9 cellular contexts compared by ENCODE assay signal in the genomic region with DNA sequence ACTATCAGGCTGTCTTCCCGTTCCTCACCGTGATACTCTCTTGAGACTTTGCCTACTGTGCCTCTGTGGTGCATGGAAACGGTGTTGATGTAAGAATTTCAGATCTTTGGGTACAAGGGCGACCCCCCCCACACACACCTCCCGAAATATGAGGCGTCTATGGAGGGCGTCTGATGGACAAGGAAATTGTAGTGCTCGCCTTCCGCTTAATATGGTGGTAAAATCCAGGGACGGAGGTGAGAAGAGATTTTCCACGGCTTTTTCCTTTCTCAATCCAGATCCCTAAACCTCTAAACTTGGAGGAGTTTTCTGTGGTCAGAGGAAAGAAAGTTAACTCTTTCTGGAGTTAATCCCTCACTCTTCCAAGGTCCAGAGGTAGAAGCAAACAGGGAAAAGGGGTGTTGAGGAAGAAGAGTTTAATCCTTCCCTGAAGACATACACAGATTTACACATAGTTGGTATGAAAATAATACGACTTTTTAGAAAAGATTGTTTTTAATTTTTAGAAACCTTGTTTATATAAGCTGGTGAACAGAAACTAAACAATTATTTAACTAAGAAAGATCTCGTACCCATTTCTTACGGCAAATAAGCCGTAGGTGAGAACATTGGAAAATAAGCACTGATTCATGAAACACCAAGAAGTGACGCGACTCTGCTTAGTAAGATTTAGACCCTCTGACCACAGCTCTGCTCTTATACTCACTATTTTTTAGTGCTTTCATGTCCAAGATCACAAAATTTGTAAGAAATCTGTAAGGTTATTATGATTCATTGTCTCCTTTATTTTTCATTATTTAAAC. TPM values are rescaled to one million over a fixed set of nuclear protein-coding genes. Genes with fewer than 3 reads are reported as not detected.
DNase-seq lines count a peak whose midpoint lies in the region; ATAC-seq and TF ChIP-seq lines count a peak whose summit lies in the region.
"Had no signal": no experiment of that assay in that cellular context is flagged by ENCODE, and none has a peak within 500 bp of the region (broad histone marks: within the 10 kb centered on the region; RNA-seq: fewer than 3 reads in every experiment).

No MANE protein-coding gene starts in this region.

- no peaks in the 10 kb centered on the region for H3K36me3 Mint-ChIP-seq in activated CD4-positive, alpha-beta T cell treated with anti-CD3 and anti-CD28 coated beads, Interleukin-2, amount 10 ng/mL, durations not matched to agents 7 days and 5 days (ENCODE audit: low read depth)

- H4K20me1 ChIP-seq in hepatocyte (ENCODE audit: insufficient read depth, poor library complexity, severe bottlenecking): no peaks in the 10 kb centered on the region

- peak overlapping the region; percentile 75 for H3K4me2 ChIP-seq in hepatocyte

- no peaks in the 10 kb centered on the region for H3K9me3 Mint-ChIP-seq in activated CD4-positive, alpha-beta T cell treated with anti-CD3 and anti-CD28 coated beads, Interleukin-2, amount 10 ng/mL, durations not matched to agents 7 days and 5 days

- H3K79me2 ChIP-seq in hepatocyte: no peaks in the 10 kb centered on the region

- DNase-seq in G401 (ENCODE audit: low spot score) (peak; percentile 31), WERI-Rb-1 (no peak), hepatocyte (ENCODE audit: low spot score) (no peak), SKM-1 (lab: John Stamatoyannopoulos, UW; ENCODE audit: unreplicated experiment) (no peak), left lobe of liver (ENCODE audit: low spot score) (no peak)
- DNase-seq in stimulated activated naive CD4-positive, alpha-beta T cell treated with Interleukin-2 at 50 U/mL for 16 hours (lab: John Stamatoyannopoulos, UW): peak; percentile 23
- no peak for DNase-seq in activated CD4-positive, alpha-beta T cell treated with anti-CD3 and anti-CD28 coated beads, Interleukin-2, amount 10 ng/mL, durations not matched to agents 7 days and 5 days

- peaks cover 7% of the 10 kb centered on the region for H3K27me3 Mint-ChIP-seq in activated CD4-positive, alpha-beta T cell treated with anti-CD3 and anti-CD28 coated beads, Interleukin-2, amount 10 ng/mL, durations not matched to agents 7 days and 5 days

- no peaks in the 10 kb centered on the region for H3K9me2 ChIP-seq in hepatocyte (replicated peaks; ENCODE audit: insufficient read depth)

- H2AFZ ChIP-seq in hepatocyte: peak overlapping the region; percentile 54

- TF ChIP-seq CTCF in WERI-Rb-1 (IDR thresholded peaks at IDR 0.05; ENCODE audit: low read depth, low read length) (no peak), hepatocyte (IDR thresholded peaks at IDR 0.05; ENCODE audit: poor library complexity) (no peak)

- H3K4me1 ChIP-seq in hepatocyte (ENCODE audit: insufficient read depth): peaks cover 3% of the 10 kb centered on the region

- CTCF ChIA-PET in activated CD4-positive, alpha-beta T cell treated with anti-CD3 and anti-CD28 coated beads, Interleukin-2, amount 10 ng/mL, durations not matched to agents 7 days and 5 days (lab: Charles Lee): interaction anchor here (0.6 to 2.3 kb wide), 10 partner anchors 14 to 287 kb away, joined by 3 to 9 read pairs (median 3); no protein-coding TSS in a partner anchor

- H3K9me3 ChIP-seq in WERI-Rb-1 (ENCODE audit: severe bottlenecking) (no peaks in the 10 kb centered on the region), hepatocyte (ENCODE audit: low read depth) (no peaks in the 10 kb centered on the region)

- H3K27ac ChIP-seq in WERI-Rb-1 (no peak overlapping the region), hepatocyte (peak overlapping the region; percentile 88)

- H3K4me3 Mint-ChIP-seq in activated CD4-positive, alpha-beta T cell treated with anti-CD3 and anti-CD28 coated beads, Interleukin-2, amount 10 ng/mL, durations not matched to agents 7 days and 5 days: no peak overlapping the region

- in situ Hi-C loops in G401 (cut with HindIII; ENCODE audit: low sequenced_read_pairs): no loop called here

- peak; percentile 2 for ATAC-seq in HG02588 (IDR thresholded peaks at IDR 0.05; ENCODE audit: unreplicated experiment)
- no peak for ATAC-seq in left lobe of liver

- peaks cover 11% of the 10 kb centered on the region for H3K4me1 Mint-ChIP-seq in activated CD4-positive, alpha-beta T cell treated with anti-CD3 and anti-CD28 coated beads, Interleukin-2, amount 10 ng/mL, durations not matched to agents 7 days and 5 days

- H3K4me3 ChIP-seq in WERI-Rb-1 (ENCODE audit: low read depth, low read length) (peak overlapping the region; percentile 49), hepatocyte (peak overlapping the region; percentile 63)

- H3K36me3 ChIP-seq in WERI-Rb-1 (no peaks in the 10 kb centered on the region), hepatocyte (replicated peaks; ENCODE audit: insufficient read depth, low read depth) (no peaks in the 10 kb centered on the region)

- H3K27me3 ChIP-seq in WERI-Rb-1 (ENCODE audit: insufficient read depth, low read depth, severe bottlenecking): peaks cover 86% of the 10 kb centered on the region
- H3K27me3 ChIP-seq in hepatocyte: no peaks in the 10 kb centered on the region

- H3K27ac Mint-ChIP-seq in activated CD4-positive, alpha-beta T cell treated with anti-CD3 and anti-CD28 coated beads, Interleukin-2, amount 10 ng/mL, durations not matched to agents 7 days and 5 days: no peak overlapping the region

- WGBS in hepatocyte (ENCODE audit: low lambda C conversion rate, missing lambda C conversion rate): 18% methylated on average over 17 of the region's 17 CpGs

- POLR2A ChIA-PET in activated CD4-positive, alpha-beta T cell treated with anti-CD3 and anti-CD28 coated beads, Interleukin-2, amount 10 ng/mL, durations not matched to agents 7 days and 5 days (lab: Charles Lee): no interaction called here

RNA-seq across cellular contexts. Expression of a gene that starts 23.1 kb away (rescaled TPM):
- not detected in 2 replicates for total RNA-seq in G401 (2014; rRNA removed; shearing (Covaris generic))
- not detected in 2 replicates for total RNA-seq in hepatocyte
- not detected in 2 replicates for polyA plus RNA-seq in hepatocyte
- total RNA-seq in left lobe of liver: not detected
- total RNA-seq in activated CD4-positive, alpha-beta T cell treated with anti-CD3 and anti-CD28 coated beads, Interleukin-2, amount 10 ng/mL, durations not matched to agents 7 days and 5 days: not detected
- total RNA-seq: T-helper 1 cell treated with Interleukin-12 subunit alpha and Interleukin-12 subunit beta and Interleukin-4 antibody, amounts not matched to agents 30 ng/mL and 1 ng/mL, for 36 hours had no signal

RNA-seq across cellular contexts. Expression of a gene that starts 26.4 kb away (rescaled TPM):
- not detected in 2 replicates for total RNA-seq in G401 (2014; rRNA removed; shearing (Covaris generic))
- total RNA-seq in hepatocyte (not detected in 2 replicates), left lobe of liver (not detected)
- polyA plus RNA-seq in hepatocyte: not detected in 2 replicates
- total RNA-seq in activated CD4-positive, alpha-beta T cell treated with anti-CD3 and anti-CD28 coated beads, Interleukin-2, amount 10 ng/mL, durations not matched to agents 7 days and 5 days: not detected
- total RNA-seq: T-helper 1 cell treated with Interleukin-12 subunit alpha and Interleukin-12 subunit beta and Interleukin-4 antibody, amounts not matched to agents 30 ng/mL and 1 ng/mL, for 36 hours had no signal

RNA-seq across cellular contexts. Expression of a gene that starts 27.3 kb away (rescaled TPM):
- total RNA-seq in G401 (2014; rRNA removed; shearing (Covaris generic)): not detected in 2 replicates
- total RNA-seq in hepatocyte (not detected in 2 replicates), left lobe of liver (not detected)
- not detected in 2 replicates for polyA plus RNA-seq in hepatocyte
- not detected for total RNA-seq in activated CD4-positive, alpha-beta T cell treated with anti-CD3 and anti-CD28 coated beads, Interleukin-2, amount 10 ng/mL, durations not matched to agents 7 days and 5 days
- total RNA-seq: T-helper 1 cell treated with Interleukin-12 subunit alpha and Interleukin-12 subunit beta and Interleukin-4 antibody, amounts not matched to agents 30 ng/mL and 1 ng/mL, for 36 hours had no signal

RNA-seq across cellular contexts. Expression of a gene that starts 53.4 kb away (rescaled TPM):
- total RNA-seq in G401 (2014; rRNA removed; shearing (Covaris generic)): not detected in 2 replicates
- not detected in 2 replicates for total RNA-seq in hepatocyte
- not detected in 2 replicates for polyA plus RNA-seq in hepatocyte
- total RNA-seq in left lobe of liver: not detected
- total RNA-seq in activated CD4-positive, alpha-beta T cell treated with anti-CD3 and anti-CD28 coated beads, Interleukin-2, amount 10 ng/mL, durations not matched to agents 7 days and 5 days: not detected
- total RNA-seq: T-helper 1 cell treated with Interleukin-12 subunit alpha and Interleukin-12 subunit beta and Interleukin-4 antibody, amounts not matched to agents 30 ng/mL and 1 ng/mL, for 36 hours had no signal

Comparison
In these comparisons a context has a peak if more than half of its experiments do, and no peak if none do; other contexts are left out.
1. DNase-seq: peak in G401 (single experiment) and stimulated activated naive CD4-positive, alpha-beta T cell treated with Interleukin-2 at 50 U/mL for 16 hours (single experiment); none in WERI-Rb-1 (single experiment), hepatocyte (single experiment), SKM-1 (single experiment), left lobe of liver (single experiment) and activated CD4-positive, alpha-beta T cell treated with anti-CD3 and anti-CD28 coated beads, Interleukin-2, amount 10 ng/mL, durations not matched to agents 7 days and 5 days (single experiment).